Comparison of ENCODE assay signal across 8 cellular contexts in the genomic region with DNA sequence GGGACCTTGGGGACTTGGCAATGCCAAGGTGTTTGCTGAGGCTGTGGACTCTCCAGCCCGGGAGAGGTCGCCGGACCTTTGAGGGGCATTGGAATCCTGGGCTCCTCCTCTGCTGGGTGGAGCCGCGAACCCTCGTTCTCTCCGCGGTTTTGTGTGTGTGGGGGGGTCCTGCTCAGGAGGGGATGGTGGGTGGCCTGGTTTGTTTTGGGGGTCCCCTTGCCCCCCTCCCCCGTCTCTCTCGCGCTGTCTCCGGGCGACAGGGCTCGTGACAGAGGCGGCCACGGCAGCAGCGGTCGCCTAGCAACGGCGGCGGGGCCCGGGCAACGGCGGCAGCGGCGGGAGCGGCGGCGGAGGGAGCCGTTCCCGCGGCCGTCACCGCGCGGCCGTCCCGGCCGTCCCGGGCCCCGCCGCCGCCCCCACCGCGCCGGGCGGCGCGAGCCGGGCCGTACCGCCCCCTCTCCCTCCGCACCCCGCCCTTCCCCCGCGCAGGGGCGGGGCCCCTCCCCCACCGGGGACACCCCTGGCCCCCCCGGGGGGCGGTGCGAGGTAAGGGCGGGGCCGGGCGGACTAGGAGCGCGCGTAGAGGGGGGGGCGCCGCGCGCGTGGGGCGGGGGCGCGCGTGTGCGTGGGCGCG. TPM values are rescaled to one million over a fixed set of nuclear protein-coding genes. Genes with fewer than 3 reads are reported as not detected.
DNase-seq lines count a peak whose midpoint lies in the region; ATAC-seq and TF ChIP-seq lines count a peak whose summit lies in the region.

No MANE protein-coding gene starts in this region.

- H3K4me3 ChIP-seq in fibroblast of pulmonary artery (replicated peaks; ENCODE audit: low read depth, low read length) (peak overlapping the region; percentile 70), neural cell (ENCODE audit: low read length) (peak overlapping the region; percentile 87), upper lobe of right lung (peak overlapping the region; percentile 64)

- no peaks in the 10 kb centered on the region for H3K27me3 ChIP-seq in neural cell (ENCODE audit: insufficient read depth, low read depth, low read length)
- no peaks in the 10 kb centered on the region for H3K27me3 ChIP-seq in upper lobe of right lung

- H3K4me1 ChIP-seq in ES-I3 (ENCODE audit: insufficient read depth, low read length) = peaks cover 37% of the 10 kb centered on the region
- H3K4me1 ChIP-seq in upper lobe of right lung = peaks cover 55% of the 10 kb centered on the region

- H3K36me3 ChIP-seq in ES-I3 (ENCODE audit: insufficient read depth, low read length) = no peaks in the 10 kb centered on the region
- H3K36me3 ChIP-seq in neural cell (ENCODE audit: insufficient read depth, low read length) = no peaks in the 10 kb centered on the region
- H3K36me3 ChIP-seq in upper lobe of right lung = no peaks in the 10 kb centered on the region

- DNase-seq in NAMALWA (ENCODE audit: low spot score) = peak; percentile 56
- DNase-seq in activated T-helper 1 cell treated with Interleukin-2 at 50 U/mL for 16 hours (ENCODE audit: low read depth) = peak; percentile 54
- DNase-seq in fibroblast of pulmonary artery (ENCODE audit: low read depth) = no peak
- DNase-seq in upper lobe of right lung = peak; percentile 82
- no peak for DNase-seq in SHP77 treated with DMSO at 0.1 percent for 48 hours (lab: John Stamatoyannopoulos, UW)
- DNase-seq in putamen (ENCODE audit: low spot score) = no peak

- no peaks in the 10 kb centered on the region for H4K20me1 ChIP-seq in neural cell (ENCODE audit: insufficient read depth)

- peak overlapping the region; percentile 74 for H3K4me2 ChIP-seq in neural cell (ENCODE audit: low read length)

- TF ChIP-seq CTCF in fibroblast of pulmonary artery (IDR thresholded peaks at IDR 0.05; ENCODE audit: low read length, missing control alignments) (no peak), neural cell (IDR thresholded peaks at IDR 0.05; ENCODE audit: poor library complexity, severe bottlenecking) (peak; percentile 20), upper lobe of right lung (IDR thresholded peaks at IDR 0.05) (no peak)

- TF ChIP-seq RAD21 in neural cell (conservative IDR thresholded peaks at IDR 0.05) = no peak

- intact Hi-C loops in upper lobe of right lung (cut with DNase I) = no loop called here

- H3K27ac ChIP-seq in neural cell (ENCODE audit: low read length) (peak overlapping the region; percentile 83), upper lobe of right lung (peak overlapping the region; percentile 51)

- peak overlapping the region; percentile 49; the same call in 1 of the 2 replicates for H3K9ac ChIP-seq in ES-I3 (ENCODE audit: low read depth, low read length)
- peak overlapping the region; percentile 81 for H3K9ac ChIP-seq in neural cell (ENCODE audit: low read length)

- peak; percentile 2 for ATAC-seq in upper lobe of right lung

- H2AFZ ChIP-seq in neural cell (ENCODE audit: low read depth, low read length) = no peak overlapping the region

- no peaks in the 10 kb centered on the region for H3K9me2 ChIP-seq in neural cell (ENCODE audit: insufficient read depth, low read length)

- no peaks in the 10 kb centered on the region for H3K9me3 ChIP-seq in ES-I3 (ENCODE audit: control insufficient read depth, insufficient read depth, low read length)
- H3K9me3 ChIP-seq in neural cell (ENCODE audit: low read length) = no peaks in the 10 kb centered on the region
- no peaks in the 10 kb centered on the region for H3K9me3 ChIP-seq in upper lobe of right lung

- H3F3A ChIP-seq in neural cell (ENCODE audit: insufficient read depth, low read length, poor library complexity, severe bottlenecking) = peaks cover 5% of the 10 kb centered on the region

- peaks cover 48% of the 10 kb centered on the region for H3K79me2 ChIP-seq in neural cell (replicated peaks; ENCODE audit: insufficient read depth, low read length)

- no peak for TF ChIP-seq EP300 in neural cell (conservative IDR thresholded peaks at IDR 0.05; ENCODE audit: poor library complexity, severe bottlenecking)

TF ChIP-seq in neural cell, 6 proteins besides CTCF, POLR2A, EP300 and RAD21:
- peak; percentile 44 for TF ChIP-seq TAF1 (IDR thresholded peaks at IDR 0.05; ENCODE audit: low read depth)
- TF ChIP-seq EZH2 (IDR thresholded peaks at IDR 0.05; ENCODE audit: borderline replicate concordance, insufficient read depth, low read length, poor library complexity, severe bottlenecking) = no peak
- no peak for TF ChIP-seq POLR2AphosphoS5 (IDR thresholded peaks at IDR 0.05)
- TF ChIP-seq, protein P1, sequence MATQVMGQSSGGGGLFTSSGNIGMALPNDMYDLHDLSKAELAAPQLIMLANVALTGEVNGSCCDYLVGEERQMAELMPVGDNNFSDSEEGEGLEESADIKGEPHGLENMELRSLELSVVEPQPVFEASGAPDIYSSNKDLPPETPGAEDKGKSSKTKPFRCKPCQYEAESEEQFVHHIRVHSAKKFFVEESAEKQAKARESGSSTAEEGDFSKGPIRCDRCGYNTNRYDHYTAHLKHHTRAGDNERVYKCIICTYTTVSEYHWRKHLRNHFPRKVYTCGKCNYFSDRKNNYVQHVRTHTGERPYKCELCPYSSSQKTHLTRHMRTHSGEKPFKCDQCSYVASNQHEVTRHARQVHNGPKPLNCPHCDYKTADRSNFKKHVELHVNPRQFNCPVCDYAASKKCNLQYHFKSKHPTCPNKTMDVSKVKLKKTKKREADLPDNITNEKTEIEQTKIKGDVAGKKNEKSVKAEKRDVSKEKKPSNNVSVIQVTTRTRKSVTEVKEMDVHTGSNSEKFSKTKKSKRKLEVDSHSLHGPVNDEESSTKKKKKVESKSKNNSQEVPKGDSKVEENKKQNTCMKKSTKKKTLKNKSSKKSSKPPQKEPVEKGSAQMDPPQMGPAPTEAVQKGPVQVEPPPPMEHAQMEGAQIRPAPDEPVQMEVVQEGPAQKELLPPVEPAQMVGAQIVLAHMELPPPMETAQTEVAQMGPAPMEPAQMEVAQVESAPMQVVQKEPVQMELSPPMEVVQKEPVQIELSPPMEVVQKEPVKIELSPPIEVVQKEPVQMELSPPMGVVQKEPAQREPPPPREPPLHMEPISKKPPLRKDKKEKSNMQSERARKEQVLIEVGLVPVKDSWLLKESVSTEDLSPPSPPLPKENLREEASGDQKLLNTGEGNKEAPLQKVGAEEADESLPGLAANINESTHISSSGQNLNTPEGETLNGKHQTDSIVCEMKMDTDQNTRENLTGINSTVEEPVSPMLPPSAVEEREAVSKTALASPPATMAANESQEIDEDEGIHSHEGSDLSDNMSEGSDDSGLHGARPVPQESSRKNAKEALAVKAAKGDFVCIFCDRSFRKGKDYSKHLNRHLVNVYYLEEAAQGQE (IDR thresholded peaks at IDR 0.05; ENCODE audit: borderline replicate concordance) = no peak
- TF ChIP-seq MXI1 (conservative IDR thresholded peaks at IDR 0.05; ENCODE audit: poor library complexity, severe bottlenecking) = peak; percentile 6
- TF ChIP-seq SMC3 (conservative IDR thresholded peaks at IDR 0.05; ENCODE audit: poor library complexity) = no peak

RNA-seq across cellular contexts. Expression of gene SYNGAP1, which starts 7.8 kb away (rescaled TPM):
- polyA plus RNA-seq in neural cell = 4.3 and 5.9 TPM in 2 replicates
- polyA minus RNA-seq in neural cell = 24.0 and 24.1 TPM in 2 replicates
- 23.0 TPM for total RNA-seq in upper lobe of right lung

RNA-seq across cellular contexts. Expression of gene CUTA, which starts 9.8 kb away (rescaled TPM):
- polyA plus RNA-seq in neural cell = 341 and 343 TPM in 2 replicates
- polyA minus RNA-seq in neural cell = 124 and 125 TPM in 2 replicates
- total RNA-seq in upper lobe of right lung = 144 TPM

RNA-seq across cellular contexts. Expression of gene PHF1, which starts 16.9 kb away (rescaled TPM):
- polyA plus RNA-seq in neural cell = 102 and 112 TPM in 2 replicates
- polyA minus RNA-seq in neural cell = 33.4 and 34.6 TPM in 2 replicates
- total RNA-seq in upper lobe of right lung = 74.3 TPM

RNA-seq across cellular contexts. Expression of gene ZBTB9, which starts 26.7 kb away (rescaled TPM):
- polyA plus RNA-seq in neural cell = 6.8 and 7.7 TPM in 2 replicates
- polyA minus RNA-seq in neural cell = 15.2 and 18.3 TPM in 2 replicates
- 5.8 TPM for total RNA-seq in upper lobe of right lung

RNA-seq across cellular contexts. Expression of gene KIFC1, which starts 36.1 kb away (rescaled TPM):
- 0.52 and 2.1 TPM in 2 replicates for polyA plus RNA-seq in neural cell
- 1.2 and 1.4 TPM in 2 replicates for polyA minus RNA-seq in neural cell
- 2.3 TPM for total RNA-seq in upper lobe of right lung

Comparison
In these comparisons a context has a peak if more than half of its experiments do, and no peak if none do; other contexts are left out.
1. DNase-seq: peak in NAMALWA (single experiment), activated T-helper 1 cell treated with Interleukin-2 at 50 U/mL for 16 hours (single experiment) and upper lobe of right lung (single experiment); none in fibroblast of pulmonary artery (single experiment), SHP77 treated with DMSO at 0.1 percent for 48 hours (single experiment) and putamen (single experiment).
2. Peak in every context shown above with its lines, with median percentiles within 50 percentile points of each other: H3K4me3 ChIP-seq.